ENCODE assay signal across 8 cellular contexts in the genomic region with DNA sequence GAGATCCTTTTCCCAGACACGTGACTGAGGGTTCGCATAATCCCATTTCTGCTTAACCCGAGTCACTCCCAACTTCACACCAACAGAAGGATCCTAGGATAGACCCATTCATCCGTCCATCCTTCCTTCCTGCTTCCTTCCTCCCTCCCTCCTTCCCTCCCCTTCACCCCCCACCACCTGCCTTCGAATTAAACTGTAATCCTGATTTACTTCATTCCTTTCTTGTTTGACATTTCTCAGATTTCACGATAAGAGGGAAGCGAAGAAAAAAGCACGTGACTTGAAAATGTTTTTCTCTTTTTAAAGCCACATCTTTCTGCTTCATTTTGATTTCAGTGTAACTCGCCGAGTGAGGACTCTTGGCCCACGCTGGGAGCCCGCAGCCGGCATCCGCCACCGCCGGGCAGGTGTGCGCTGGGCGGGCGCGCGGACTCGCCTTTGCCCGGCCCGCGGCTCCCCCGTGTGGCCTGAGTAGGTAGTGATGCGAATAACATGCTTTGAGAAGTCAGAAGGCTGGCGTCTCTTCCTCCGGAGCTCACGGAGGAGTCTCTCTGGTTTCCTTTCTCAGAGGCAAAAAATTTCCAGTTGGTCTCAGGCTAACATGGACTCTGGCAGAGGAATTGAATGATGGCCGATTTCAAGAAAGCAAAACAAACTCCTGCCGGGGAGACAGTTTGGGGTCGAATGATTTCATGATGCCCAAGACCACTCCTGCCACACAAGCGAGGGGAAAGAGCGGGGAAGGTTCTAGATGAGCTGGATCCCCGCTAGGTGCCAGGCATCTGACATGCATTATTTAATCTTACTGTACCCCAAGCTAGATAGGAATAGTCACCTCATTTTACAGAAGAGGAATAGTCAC.
DNase-seq lines count a peak whose midpoint lies in the region; ATAC-seq and TF ChIP-seq lines count a peak whose summit lies in the region.

No MANE protein-coding gene starts in this region.

- WGBS in gastroesophageal sphincter (ENCODE audit: low coverage in 1 of 2), 2 donors, result 10 to 23% methylated on average over 17 to 28 of the region's 36 CpGs
- 9 to 10% methylated on average over 36 of the region's 36 CpGs for WGBS in testis, 2 donors

- no peaks in the 10 kb centered on the region for H3K9me2 ChIP-seq in DOHH2 (replicated peaks; ENCODE audit: control insufficient read depth, low read length)

- ATAC-seq in GM21529 (IDR thresholded peaks at IDR 0.05; ENCODE audit: unreplicated experiment) (peak; percentile 90), gastroesophageal sphincter (peak; percentile 78), omental fat pad (ENCODE audit: low FRiP score) (peak; percentile 69)

- no peak for TF ChIP-seq EP300 in gastroesophageal sphincter (IDR thresholded peaks at IDR 0.05)

- DNase-seq in HuH-7.5 (ENCODE audit: low spot score) (peak; percentile 31), SHP77 treated with DMSO at 0.1 percent for 48 hours (lab: John Stamatoyannopoulos, UW) (peak; percentile 42), activated gamma-delta T cell treated with Interleukin-2 at 50 U/mL for 16 hours (peak; percentile 84), omental fat pad (ENCODE audit: low spot score) (peak; percentile 87), testis (peak; percentile 90)

- intact Hi-C loops in testis (cut with DNase I; ENCODE audit: low total_unique reads), result loop anchor here (10.0 kb wide), 1 partner anchor 636 kb away; no protein-coding TSS in a partner anchor

- no peaks in the 10 kb centered on the region for H3K36me3 ChIP-seq in DOHH2 (ENCODE audit: control insufficient read depth, low read length)
- no peaks in the 10 kb centered on the region for H3K36me3 ChIP-seq in gastroesophageal sphincter
- H3K36me3 ChIP-seq in testis (ENCODE audit: low read depth, missing control alignments), result no peaks in the 10 kb centered on the region

- TF ChIP-seq POLR2A in gastroesophageal sphincter (IDR thresholded peaks at IDR 0.05), result no peak
- TF ChIP-seq POLR2A in testis (IDR thresholded peaks at IDR 0.05), result no peak

- H3K4me2 ChIP-seq in DOHH2 (ENCODE audit: low read length), result peak overlapping the region; percentile 70

- no peaks in the 10 kb centered on the region for H3K79me2 ChIP-seq in DOHH2 (ENCODE audit: control insufficient read depth, low read length)

- H3K27me3 ChIP-seq in DOHH2 (ENCODE audit: control insufficient read depth, low read length) (0 out of 2 replicates have a peak, but pooled peaks cover 3% of the 10 kb centered on the region), gastroesophageal sphincter (no peaks in the 10 kb centered on the region), testis (no peaks in the 10 kb centered on the region)

- TF ChIP-seq CTCF in DOHH2 (IDR thresholded peaks at IDR 0.05; ENCODE audit: low read depth, low read length, poor library complexity, severe bottlenecking) (peak; percentile 86), gastroesophageal sphincter (IDR thresholded peaks at IDR 0.05) (peak; percentile 88 to 93 (median 91)), omental fat pad (IDR thresholded peaks at IDR 0.05) (peak in 2 of 3 donors; percentile 64 to 85), testis (IDR thresholded peaks at IDR 0.05) (peak; percentile 67 to 90 (median 87))

- H3K4me1 ChIP-seq in DOHH2 (ENCODE audit: control insufficient read depth, low read length) (peaks cover 8% of the 10 kb centered on the region), gastroesophageal sphincter (peaks cover 0 to 35% (median 5%) of the 10 kb centered on the region in 3 donors), testis (no peaks in the 10 kb centered on the region)

- H3K9me3 ChIP-seq in DOHH2 (ENCODE audit: control insufficient read depth, insufficient read depth, low read length) (no peaks in the 10 kb centered on the region), gastroesophageal sphincter (no peaks in the 10 kb centered on the region), testis (no peaks in the 10 kb centered on the region)

- no peaks in the 10 kb centered on the region for H4K20me1 ChIP-seq in DOHH2 (ENCODE audit: control insufficient read depth, insufficient read depth, low read depth, low read length)

- no peaks in the 10 kb centered on the region for H3F3A ChIP-seq in DOHH2 (ENCODE audit: control insufficient read depth, insufficient read depth)

- H3K27ac ChIP-seq in DOHH2 (ENCODE audit: low read depth, low read length) (no peak overlapping the region), gastroesophageal sphincter (peak overlapping the region in 2 of 4 donors; percentile 6 to 13), testis (no peak overlapping the region)

- H3K4me3 ChIP-seq in DOHH2 (ENCODE audit: low read length) (peak overlapping the region; percentile 53), gastroesophageal sphincter (peak overlapping the region; percentile 13 to 26), testis (peak overlapping the region in 1 of 2 donors; percentile 1)

Comparison
In these comparisons a context has a peak if more than half of its experiments do, and no peak if none do; other contexts are left out.
1. DNase-seq: peak in every context shown above with its lines; median percentile 90 in testis; 87 in omental fat pad; 84 in activated gamma-delta T cell treated with Interleukin-2 at 50 U/mL for 16 hours; 42 in SHP77 treated with DMSO at 0.1 percent for 48 hours; 31 in HuH-7.5.